12 cellular contexts compared by ENCODE assay signal in the genomic region with DNA sequence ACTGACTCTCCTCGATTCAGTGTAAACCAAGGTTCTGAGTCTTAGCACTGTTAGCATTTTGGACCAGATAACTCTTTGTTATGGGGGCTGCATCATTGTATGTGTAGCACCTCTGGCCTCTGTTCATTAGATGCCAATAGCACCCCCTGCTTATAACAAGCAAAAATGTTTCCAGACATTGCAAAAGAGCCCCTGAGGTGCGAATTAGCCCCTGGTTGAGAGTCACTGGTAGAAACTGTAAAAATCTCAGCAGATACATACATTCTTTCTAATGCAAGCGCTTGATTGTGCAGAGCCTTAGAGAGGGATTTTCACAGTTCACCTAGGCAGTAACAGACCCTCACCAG. TPM values are rescaled to one million over a fixed set of nuclear protein-coding genes. Genes with fewer than 3 reads are reported as not detected.
DNase-seq lines count a peak whose midpoint lies in the region; ATAC-seq and TF ChIP-seq lines count a peak whose summit lies in the region.
"Had no signal": no experiment of that assay in that cellular context is flagged by ENCODE, and none has a peak within 500 bp of the region (broad histone marks: within the 10 kb centered on the region; RNA-seq: fewer than 3 reads in every experiment).

No MANE protein-coding gene starts in this region.

- H3K36me3 Mint-ChIP-seq in activated naive CD4-positive, alpha-beta T cell treated with anti-CD3 and anti-CD28 coated beads, Interleukin-2, amount 50 U/mL, for 24 hours = peaks cover 2% of the 10 kb centered on the region
- H3K36me3 Mint-ChIP-seq in activated naive CD4-positive, alpha-beta T cell treated with anti-CD3 and anti-CD28 coated beads, Interleukin-2, amount 10 ng/mL, durations not matched to agents 7 days and 5 days = no peaks in the 10 kb centered on the region

- no peak for DNase-seq in activated naive CD4-positive, alpha-beta T cell treated with anti-CD3 and anti-CD28 coated beads, Interleukin-2, amount 10 ng/mL, durations not matched to agents 7 days and 5 days
- DNase-seq in mammary epithelial cell (no peak), thoracic aorta (ENCODE audit: low spot score) (no peak), cerebellar nuclear complex (lab: John Stamatoyannopoulos, UW) (no peak)
- no peak for DNase-seq in stimulated activated CD8-positive, alpha-beta memory T cell treated with anti-CD3 and anti-CD28 coated beads, Interleukin-4, amount 100 ng/mL, for 48 hours
- DNase-seq: caudate nucleus, KBM-7, pancreas had no signal

- H3K27ac Mint-ChIP-seq in activated naive CD4-positive, alpha-beta T cell treated with anti-CD3 and anti-CD28 coated beads, Interleukin-2, amount 50 U/mL, for 24 hours = no peak overlapping the region
- no peak overlapping the region for H3K27ac Mint-ChIP-seq in activated naive CD4-positive, alpha-beta T cell treated with anti-CD3 and anti-CD28 coated beads, Interleukin-2, amount 10 ng/mL, durations not matched to agents 7 days and 5 days

- peak overlapping the region; percentile 76 for H3K9ac ChIP-seq in mammary epithelial cell (ENCODE audit: insufficient read depth, low read length)

- in situ Hi-C loops in mammary epithelial cell (cut with MboI; ENCODE audit: low sequenced_read_pairs in 2 of 2) = loop anchor here (5.0 to 10.0 kb wide), 2 partner anchors 166 to 173 kb away; no protein-coding TSS in a partner anchor

- H3K9me3 Mint-ChIP-seq in activated naive CD4-positive, alpha-beta T cell treated with anti-CD3 and anti-CD28 coated beads, Interleukin-2, amount 50 U/mL, for 24 hours = no peaks in the 10 kb centered on the region
- H3K9me3 Mint-ChIP-seq in activated naive CD4-positive, alpha-beta T cell treated with anti-CD3 and anti-CD28 coated beads, Interleukin-2, amount 10 ng/mL, durations not matched to agents 7 days and 5 days = no peaks in the 10 kb centered on the region

- H3K9me3 ChIP-seq in mammary epithelial cell (replicated peaks; ENCODE audit: insufficient read depth, low read length) (no peaks in the 10 kb centered on the region), mesodermal cell (ENCODE audit: control insufficient read depth, low read length) (no peaks in the 10 kb centered on the region), thoracic aorta (no peaks in the 10 kb centered on the region)
- H3K9me3 ChIP-seq: pancreas had no signal

- ATAC-seq in thoracic aorta (ENCODE audit: insufficient number of reproducible peaks, low FRiP score, low read depth) (no peak), GM21529 (IDR thresholded peaks at IDR 0.05; ENCODE audit: unreplicated experiment) (no peak)
- ATAC-seq: pancreas had no signal

- peak overlapping the region; percentile 96 for H3K4me2 ChIP-seq in mammary epithelial cell (ENCODE audit: insufficient read depth, low read depth, low read length)

- no peak for TF ChIP-seq CTCF in mammary epithelial cell (conservative IDR thresholded peaks at IDR 0.05 in 1 of 2, IDR thresholded peaks at IDR 0.05 in 1 of 2; ENCODE audit: extremely low read depth in 1 of 2, insufficient read depth in 1 of 2, low read depth in 1 of 2, low read length in 2 of 2)
- TF ChIP-seq CTCF in thoracic aorta (IDR thresholded peaks at IDR 0.05) = no peak

- no peak overlapping the region for H2AFZ ChIP-seq in mammary epithelial cell (ENCODE audit: low read depth, low read length)

- peak overlapping the region; percentile 67 for H3K4me3 Mint-ChIP-seq in activated naive CD4-positive, alpha-beta T cell treated with anti-CD3 and anti-CD28 coated beads, Interleukin-2, amount 50 U/mL, for 24 hours
- no peak overlapping the region for H3K4me3 Mint-ChIP-seq in activated naive CD4-positive, alpha-beta T cell treated with anti-CD3 and anti-CD28 coated beads, Interleukin-2, amount 10 ng/mL, durations not matched to agents 7 days and 5 days

- H3K4me3 ChIP-seq in mammary epithelial cell (replicated peaks in 1 of 3; ENCODE audit: insufficient read depth in 1 of 3, low read depth in 2 of 3, low read length in 3 of 3) (peak overlapping the region; percentile 69 to 81 (median 81)), mesodermal cell (ENCODE audit: extremely low read depth, insufficient read depth, low read length, poor library complexity, severe bottlenecking) (peak overlapping the region; percentile 18), thoracic aorta (peak overlapping the region; percentile 74)

- CTCF ChIA-PET in activated naive CD4-positive, alpha-beta T cell treated with anti-CD3 and anti-CD28 coated beads, Interleukin-2, amount 10 ng/mL, durations not matched to agents 7 days and 5 days (lab: Charles Lee) = no interaction called here
- CTCF ChIA-PET in mammary epithelial cell (lab: Charles Lee; ENCODE audit: low non-redundant PET) = no interaction called here

- H3K4me1 Mint-ChIP-seq in activated naive CD4-positive, alpha-beta T cell treated with anti-CD3 and anti-CD28 coated beads, Interleukin-2, amount 50 U/mL, for 24 hours = peaks cover 25% of the 10 kb centered on the region
- peaks cover 50% of the 10 kb centered on the region for H3K4me1 Mint-ChIP-seq in activated naive CD4-positive, alpha-beta T cell treated with anti-CD3 and anti-CD28 coated beads, Interleukin-2, amount 10 ng/mL, durations not matched to agents 7 days and 5 days

- H3K27ac ChIP-seq in mammary epithelial cell (ENCODE audit: insufficient read depth, low read depth, low read length) (peak overlapping the region; percentile 59), mesodermal cell (ENCODE audit: low read depth, low read length, severe bottlenecking) (no peak overlapping the region), thoracic aorta (no peak overlapping the region)
- H3K27ac ChIP-seq: pancreas had no signal

- H3K36me3 ChIP-seq in mammary epithelial cell (ENCODE audit: insufficient read depth, low read length) (no peaks in the 10 kb centered on the region), mesodermal cell (ENCODE audit: control insufficient read depth, insufficient read depth, low read length) (no peaks in the 10 kb centered on the region), thoracic aorta (no peaks in the 10 kb centered on the region)
- H3K36me3 ChIP-seq: pancreas had no signal

- H3K79me2 ChIP-seq in mammary epithelial cell (ENCODE audit: insufficient read depth, low read length) = peaks cover 75% of the 10 kb centered on the region

- H3K27me3 Mint-ChIP-seq in activated naive CD4-positive, alpha-beta T cell treated with anti-CD3 and anti-CD28 coated beads, Interleukin-2, amount 50 U/mL, for 24 hours = no peaks in the 10 kb centered on the region
- peaks cover 69% of the 10 kb centered on the region for H3K27me3 Mint-ChIP-seq in activated naive CD4-positive, alpha-beta T cell treated with anti-CD3 and anti-CD28 coated beads, Interleukin-2, amount 10 ng/mL, durations not matched to agents 7 days and 5 days

- H3K4me1 ChIP-seq in mammary epithelial cell (ENCODE audit: insufficient read depth, low read length) (peaks cover 40% of the 10 kb centered on the region), mesodermal cell (ENCODE audit: control insufficient read depth, insufficient read depth, low read length, poor library complexity, severe bottlenecking) (peaks cover 27% of the 10 kb centered on the region), thoracic aorta (ENCODE audit: control insufficient read depth in 1 of 2, low read depth in 2 of 2) (peaks cover 13 to 43% of the 10 kb centered on the region in 2 donors)

- 93% methylated on average over 3 of the region's 3 CpGs for WGBS in mammary epithelial cell (ENCODE audit: low coverage, missing lambda C conversion rate)
- 83 to 88% methylated on average over 1 to 3 of the region's 3 CpGs for WGBS in mesodermal cell (ENCODE audit: insufficient coverage in 2 of 2), 2 experiments

- intact Hi-C loops in mammary epithelial cell (cut with micrococcal nuclease) = loop anchor here (5.0 to 10.0 kb wide), 2 partner anchors 52 to 436 kb away; no protein-coding TSS in a partner anchor

- no TSS peak for BruUV-seq in mammary epithelial cell (replicated peaks; lab: Mats Ljungman, UMichigan)

- H4K20me1 ChIP-seq in mammary epithelial cell (ENCODE audit: insufficient read depth, low read length) = no peaks in the 10 kb centered on the region

- H3K27me3 ChIP-seq in mammary epithelial cell (ENCODE audit: insufficient read depth, low read length) (no peaks in the 10 kb centered on the region), thoracic aorta (replicated peaks; ENCODE audit: insufficient read depth) (no peaks in the 10 kb centered on the region)
- H3K27me3 ChIP-seq: pancreas had no signal

- dilution Hi-C loops in mammary epithelial cell (cut with HindIII; ENCODE audit: low sequenced_read_pairs) = no loop called here

RNA-seq across cellular contexts. Expression of a gene that starts 2.8 kb away (rescaled TPM):
- total RNA-seq in mammary epithelial cell = 10 to 100 TPM in 1 of 2 donors, 1 to 10 TPM in 1; 4.8 to 14.8 TPM
- 9.5 TPM for polyA plus RNA-seq in mammary epithelial cell
- polyA minus RNA-seq in mammary epithelial cell = 14.4 TPM
- polyA plus RNA-seq in mesodermal cell (2013, experiment 1 of 2) = 1.5 TPM
- polyA plus RNA-seq in mesodermal cell (2013, experiment 2 of 2) = 0.71 TPM
- 1 to 10 TPM; 2.8 to 3.7 TPM for total RNA-seq in thoracic aorta
- total RNA-seq: A673 had no signal

Comparison
In these comparisons a context has a peak if more than half of its experiments do, and no peak if none do; other contexts are left out.
1. H3K4me3 ChIP-seq: peak in every context shown above with its lines; median percentile 81 in mammary epithelial cell; 74 in thoracic aorta; 18 in mesodermal cell.